20 cellular contexts compared by ENCODE assay signal in genomic region chr12:115303751-115304309, GRCh38.
DNase-seq lines count a peak whose midpoint lies in the region; ATAC-seq and TF ChIP-seq lines count a peak whose summit lies in the region.
"Had no signal": no experiment of that assay in that cellular context is flagged by ENCODE, and none has a peak within 500 bp of the region (broad histone marks: within the 10 kb centered on the region; RNA-seq: fewer than 3 reads in every experiment).

No MANE protein-coding gene starts in this region.

- no peaks in the 10 kb centered on the region for H4K20me1 ChIP-seq in smooth muscle cell (ENCODE audit: low read depth)
- H4K20me1 ChIP-seq: BLaER1 treated with 17β-estradiol and CSF1 and Interleukin-3, amounts not matched to agents 10 nM and 100 nM had no signal

- H3K4me3 ChIP-seq in astrocyte of the spinal cord (ENCODE audit: low read depth, low read length) (no peak overlapping the region), fibroblast of mammary gland (ENCODE audit: control insufficient read depth, low read depth, low read length) (no peak overlapping the region), smooth muscle cell (no peak overlapping the region)
- H3K4me3 ChIP-seq: BLaER1 treated with 17β-estradiol and CSF1 and Interleukin-3, amounts not matched to agents 10 nM and 100 nM; SJSA1 had no signal

- no peak for ATAC-seq in HG02970 (IDR thresholded peaks at IDR 0.05; ENCODE audit: low FRiP score, unreplicated experiment)
- ATAC-seq: CD8-positive, alpha-beta T cell had no signal

- peaks cover 4% of the 10 kb centered on the region for H3K4me1 ChIP-seq in smooth muscle cell (ENCODE audit: low read depth)
- H3K4me1 ChIP-seq: SJSA1 had no signal

- no peak overlapping the region for H3K4me2 ChIP-seq in smooth muscle cell

- peaks cover 12% of the 10 kb centered on the region for H3F3A ChIP-seq in smooth muscle cell (ENCODE audit: low read depth)

- H3K9me3 Mint-ChIP-seq in mesothelial cell of epicardium: peaks cover 7% of the 10 kb centered on the region

- in situ Hi-C loops in astrocyte of the spinal cord (cut with HindIII; ENCODE audit: low sequenced_read_pairs): no loop called here

- WGBS in smooth muscle cell (ENCODE audit: low lambda C conversion rate): 28% methylated on average over 4 of the region's 4 CpGs

- H3K27me3 Mint-ChIP-seq in mesothelial cell of epicardium (ENCODE audit: low read depth): no peaks in the 10 kb centered on the region

- peaks cover 61% of the 10 kb centered on the region for H3K4me1 Mint-ChIP-seq in mesothelial cell of epicardium

- no peaks in the 10 kb centered on the region for H3K36me3 ChIP-seq in smooth muscle cell (ENCODE audit: low read depth)
- H3K36me3 ChIP-seq: BLaER1 treated with 17β-estradiol and CSF1 and Interleukin-3, amounts not matched to agents 10 nM and 100 nM; SJSA1 had no signal

- H3K27me3 ChIP-seq in smooth muscle cell (ENCODE audit: low read depth): no peaks in the 10 kb centered on the region
- H3K27me3 ChIP-seq: BLaER1 treated with 17β-estradiol and CSF1 and Interleukin-3, amounts not matched to agents 10 nM and 100 nM; SJSA1 had no signal

- H3K79me2 ChIP-seq in smooth muscle cell (ENCODE audit: low read depth): no peaks in the 10 kb centered on the region

- peaks cover 9% of the 10 kb centered on the region for H3K36me3 Mint-ChIP-seq in mesothelial cell of epicardium
- H3K36me3 Mint-ChIP-seq: CD8-positive, alpha-beta T cell had no signal

- DNase-seq in astrocyte of the spinal cord (ENCODE audit: low read depth, low spot score) (peak; percentile 19), fibroblast of mammary gland (ENCODE audit: low read depth) (peak; percentile 69), mesothelial cell of epicardium (ENCODE audit: low spot score in 2 of 2, unreplicated experiment in 2 of 2) (peak in 1 of 2 experiments; percentile 43), smooth muscle cell (lab: John Stamatoyannopoulos, UW; ENCODE audit: unreplicated experiment) (no peak), substantia nigra (lab: John Stamatoyannopoulos, UW) (no peak), GDM1 (lab: John Stamatoyannopoulos, UW) (no peak)
- DNase-seq: ACHN; Calu3; CD8-positive, alpha-beta T cell; DMS153; Kasumi-1; NCI-H1417; NCI-H1694 treated with DMSO at 0.1 percent for 48 hours; NCI-H2081 treated with DMSO at 0.1 percent for 48 hours; NCI-H2171 treated with DMSO at 0.1 percent for 48 hours; NCI-H524 treated with DMSO at 0.1 percent for 48 hours; OCI-M1 had no signal

- H3K27ac Mint-ChIP-seq in mesothelial cell of epicardium: peak overlapping the region; percentile 93
- H3K27ac Mint-ChIP-seq: CD8-positive, alpha-beta T cell had no signal

- no peak overlapping the region for H2AFZ ChIP-seq in smooth muscle cell (ENCODE audit: low read depth)

- H3K27ac ChIP-seq in smooth muscle cell (ENCODE audit: low read depth) (peak overlapping the region; percentile 22), substantia nigra (ENCODE audit: low read depth, low read length, poor library complexity, severe bottlenecking) (no peak overlapping the region)
- H3K27ac ChIP-seq: BLaER1 treated with 17β-estradiol and CSF1 and Interleukin-3, amounts not matched to agents 10 nM and 100 nM; SJSA1 had no signal

- peak overlapping the region; percentile 38 for H3K4me3 Mint-ChIP-seq in mesothelial cell of epicardium
- H3K4me3 Mint-ChIP-seq: CD8-positive, alpha-beta T cell had no signal

- no peaks in the 10 kb centered on the region for H3K9me3 ChIP-seq in smooth muscle cell (replicated peaks; ENCODE audit: low read depth)
- H3K9me3 ChIP-seq: BLaER1 treated with 17β-estradiol and CSF1 and Interleukin-3, amounts not matched to agents 10 nM and 100 nM; SJSA1 had no signal

- TF ChIP-seq CTCF in astrocyte of the spinal cord (IDR thresholded peaks at IDR 0.05; ENCODE audit: low read depth, low read length): no peak
- TF ChIP-seq CTCF in fibroblast of mammary gland (conservative IDR thresholded peaks at IDR 0.05; ENCODE audit: control insufficient read depth, insufficient read depth, low read depth, low read length): no peak
- TF ChIP-seq CTCF in mesothelial cell of epicardium (IDR thresholded peaks at IDR 0.05; ENCODE audit: unreplicated experiment): no peak
- no peak for TF ChIP-seq CTCF in smooth muscle cell (IDR thresholded peaks at IDR 0.05; ENCODE audit: borderline replicate concordance, insufficient read depth, poor library complexity, severe bottlenecking)

- no peak overlapping the region for H3K9ac ChIP-seq in smooth muscle cell (ENCODE audit: low read depth)
- H3K9ac ChIP-seq: BLaER1 treated with 17β-estradiol and CSF1 and Interleukin-3, amounts not matched to agents 10 nM and 100 nM had no signal

Comparison
In these comparisons a context has a peak if more than half of its experiments do, and no peak if none do; other contexts are left out.
1. DNase-seq: peak in astrocyte of the spinal cord (single experiment) and fibroblast of mammary gland (single experiment); none in smooth muscle cell (single experiment), substantia nigra (0 of 49) and GDM1 (single experiment).